28 cellular contexts compared by ENCODE assay signal in the genomic region with DNA sequence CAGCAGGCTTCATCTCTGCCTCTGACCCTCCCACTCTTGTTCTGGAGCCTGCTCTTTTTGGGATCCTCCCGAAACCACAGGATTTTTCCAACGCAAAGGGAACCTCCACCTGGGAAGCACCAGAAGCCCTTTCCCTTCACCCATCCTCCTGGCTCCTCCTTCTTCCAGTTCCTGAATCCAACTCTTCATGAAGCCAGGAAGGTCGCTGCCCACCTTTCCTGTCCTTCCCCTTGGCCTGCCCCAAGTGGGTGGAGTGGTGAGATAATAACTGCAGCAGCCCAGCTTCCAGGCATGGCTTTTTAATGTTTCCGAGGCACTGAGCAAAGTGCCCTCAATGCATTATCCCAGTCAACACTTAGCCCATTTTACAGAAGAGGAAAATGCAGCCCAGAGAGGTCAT.
"Had no signal": no experiment of that assay in that cellular context is flagged by ENCODE, and none has a peak within 500 bp of the region (broad histone marks: within the 10 kb centered on the region; RNA-seq: fewer than 3 reads in every experiment).

No MANE protein-coding gene starts in this region.

- H3K27ac ChIP-seq: esophagus muscularis mucosa, foreskin keratinocyte, gastroesophageal sphincter, neutrophil, pancreas, sigmoid colon, testis, tibial artery had no signal

- H3K4me3 Mint-ChIP-seq: dendritic cell treated with granulocyte-macrophage colony-stimulating factor and Interleukin-4, amounts not matched to agents 40 ng/mL and 50 ng/mL, for 4 days; mesothelial cell of epicardium; naive B cell; nephron; stimulated activated memory B cell treated with anti-CD40 and anti-IgM and Interleukin-4, amounts not matched to agents 10 μg/mL and 1 μg/mL and 100 μg/mL, for 72 hours; type B pancreatic cell had no signal

- H3K27ac Mint-ChIP-seq: dendritic cell treated with granulocyte-macrophage colony-stimulating factor and Interleukin-4, amounts not matched to agents 40 ng/mL and 50 ng/mL, for 4 days; mesothelial cell of epicardium; nephron; stimulated activated memory B cell treated with anti-CD40 and anti-IgM and Interleukin-4, amounts not matched to agents 10 μg/mL and 1 μg/mL and 100 μg/mL, for 72 hours; type B pancreatic cell had no signal

- H3K36me3 ChIP-seq: esophagus muscularis mucosa, gastroesophageal sphincter, heart right ventricle, neutrophil, pancreas, sigmoid colon, tibial artery had no signal

- ATAC-seq: foreskin keratinocyte; gastroesophageal sphincter; left colon; mucosa of descending colon; pancreas; stimulated activated memory B cell treated with anti-CD40 and anti-IgM and Interleukin-4, amounts not matched to agents 10 μg/mL and 1 μg/mL and 100 μg/mL, for 72 hours; stimulated activated naive CD8-positive, alpha-beta T cell treated with anti-CD3 and anti-CD28 coated beads, Interleukin-15, Interleukin-2, amounts not matched to agents 100 U/mL and 50 U/mL, for 24 hours had no signal

- H3K27me3 ChIP-seq: esophagus muscularis mucosa, foreskin keratinocyte, gastroesophageal sphincter, heart right ventricle, neutrophil, pancreas, sigmoid colon, testis, tibial artery had no signal

- H3K36me3 Mint-ChIP-seq: mesothelial cell of epicardium; naive B cell; stimulated activated memory B cell treated with anti-CD40 and anti-IgM and Interleukin-4, amounts not matched to agents 10 μg/mL and 1 μg/mL and 100 μg/mL, for 72 hours; type B pancreatic cell had no signal

- DNase-seq: central memory CD4-positive, alpha-beta T cell; effector memory CD4-positive, alpha-beta T cell; foreskin keratinocyte; glutamatergic neuron; heart right ventricle; hippocampal formation; islet precursor cell; kidney glomerular epithelial cell; left colon; mesenchymal stem cell; mucosa of descending colon; naive B cell; pancreas; retina; sigmoid colon; stimulated activated CD4-positive, alpha-beta T cell treated with anti-CD3 and anti-CD28 coated beads, Interleukin-4, amount 100 ng/mL, for 4 hours; stimulated activated naive CD8-positive, alpha-beta T cell treated with anti-CD3 and anti-CD28 coated beads, Interleukin-15, Interleukin-2, amounts not matched to agents 100 U/mL and 50 U/mL, for 24 hours; substantia nigra; testis had no signal

- H3K4me1 ChIP-seq: foreskin keratinocyte, gastroesophageal sphincter, pancreas, sigmoid colon, testis had no signal

- H3K27me3 Mint-ChIP-seq: type B pancreatic cell had no signal

- H3K9me3 Mint-ChIP-seq: dendritic cell treated with granulocyte-macrophage colony-stimulating factor and Interleukin-4, amounts not matched to agents 40 ng/mL and 50 ng/mL, for 4 days; mesothelial cell of epicardium; naive B cell; nephron; stimulated activated memory B cell treated with anti-CD40 and anti-IgM and Interleukin-4, amounts not matched to agents 10 μg/mL and 1 μg/mL and 100 μg/mL, for 72 hours; type B pancreatic cell had no signal

- H3K4me3 ChIP-seq: esophagus muscularis mucosa, gastroesophageal sphincter, heart right ventricle, mucosa of descending colon, pancreas, sigmoid colon, testis, tibial artery had no signal

- H3K4me1 Mint-ChIP-seq: naive B cell; stimulated activated memory B cell treated with anti-CD40 and anti-IgM and Interleukin-4, amounts not matched to agents 10 μg/mL and 1 μg/mL and 100 μg/mL, for 72 hours had no signal

- H3K9me3 ChIP-seq: esophagus muscularis mucosa, gastroesophageal sphincter, heart right ventricle, mucosa of descending colon, neutrophil, pancreas, sigmoid colon, testis, tibial artery had no signal
